9 cellular contexts compared by ENCODE assay signal in genomic region chr16:7268182-7268581, GRCh38.
DNase-seq lines count a peak whose midpoint lies in the region; ATAC-seq and TF ChIP-seq lines count a peak whose summit lies in the region.
"Had no signal": no experiment of that assay in that cellular context is flagged by ENCODE, and none has a peak within 500 bp of the region (broad histone marks: within the 10 kb centered on the region; RNA-seq: fewer than 3 reads in every experiment).

No MANE protein-coding gene starts in this region.

- intact Hi-C loops in activated T-helper 1 cell treated with anti-CD3 and anti-CD28 coated beads, Interleukin-12 subunit alpha, Interleukin-12 subunit beta, Interleukin-2, Interleukin-4 antibody, amounts not matched to agents 30 ng/mL and 10 ng/mL and 1 ng/mL, durations not matched to agents 14 hours and 24 hours and 36 hours (cut with micrococcal nuclease): no loop called here

- no peak for ATAC-seq in activated CD8-positive, alpha-beta memory T cell treated with anti-CD3 and anti-CD28 coated beads, Interleukin-2, amount 10 ng/mL, durations not matched to agents 7 days and 5 days

- H3K4me3 Mint-ChIP-seq in neural crest cell: no peak overlapping the region
- H3K4me3 Mint-ChIP-seq in activated T-helper 1 cell treated with anti-CD3 and anti-CD28 coated beads, Interleukin-12 subunit alpha, Interleukin-12 subunit beta, Interleukin-2, Interleukin-4 antibody, amounts not matched to agents 30 ng/mL and 10 ng/mL and 1 ng/mL, durations not matched to agents 14 hours and 24 hours and 36 hours: no peak overlapping the region
- H3K4me3 Mint-ChIP-seq in activated CD8-positive, alpha-beta memory T cell treated with anti-CD3 and anti-CD28 coated beads, Interleukin-2, amount 10 ng/mL, durations not matched to agents 7 days and 5 days: no peak overlapping the region
- H3K4me3 Mint-ChIP-seq: naive B cell had no signal

- peaks cover 7% of the 10 kb centered on the region for H3K27me3 Mint-ChIP-seq in neural crest cell (ENCODE audit: low read depth)
- no peaks in the 10 kb centered on the region for H3K27me3 Mint-ChIP-seq in activated T-helper 1 cell treated with anti-CD3 and anti-CD28 coated beads, Interleukin-12 subunit alpha, Interleukin-12 subunit beta, Interleukin-2, Interleukin-4 antibody, amounts not matched to agents 30 ng/mL and 10 ng/mL and 1 ng/mL, durations not matched to agents 14 hours and 24 hours and 36 hours (ENCODE audit: insufficient read depth)
- H3K27me3 Mint-ChIP-seq in activated CD8-positive, alpha-beta memory T cell treated with anti-CD3 and anti-CD28 coated beads, Interleukin-2, amount 10 ng/mL, durations not matched to agents 7 days and 5 days: no peaks in the 10 kb centered on the region

- peak; percentile 80 for TF ChIP-seq CTCF in neural crest cell (conservative IDR thresholded peaks at IDR 0.05)

- DNase-seq in NOMO-1 treated with DMSO at 0.1 percent for 48 hours (lab: John Stamatoyannopoulos, UW; ENCODE audit: unreplicated experiment): peak; percentile 7
- DNase-seq in NOMO-1 treated with dmso at 0.1 percent for 144 hours (lab: John Stamatoyannopoulos, UW; ENCODE audit: unreplicated experiment): no peak
- DNase-seq in NCI-H2196 treated with DMSO at 0.1 percent for 48 hours (lab: John Stamatoyannopoulos, UW; ENCODE audit: unreplicated experiment): peak; percentile 8
- peak; percentile 59 for DNase-seq in ecto neural progenitor cell (ENCODE audit: low spot score)
- DNase-seq in neural crest cell (ENCODE audit: low read depth, low spot score): peak; percentile 67
- DNase-seq in activated T-helper 1 cell treated with anti-CD3 and anti-CD28 coated beads, Interleukin-12 subunit alpha, Interleukin-12 subunit beta, Interleukin-2, Interleukin-4 antibody, amounts not matched to agents 30 ng/mL and 10 ng/mL and 1 ng/mL, durations not matched to agents 14 hours and 24 hours and 36 hours (ENCODE audit: low spot score): no peak
- no peak for DNase-seq in activated CD8-positive, alpha-beta memory T cell treated with anti-CD3 and anti-CD28 coated beads, Interleukin-2, amount 10 ng/mL, durations not matched to agents 7 days and 5 days
- DNase-seq in occipital lobe (lab: John Stamatoyannopoulos, UW): no peak
- DNase-seq: naive B cell had no signal

- no peak overlapping the region for H3K27ac Mint-ChIP-seq in neural crest cell (ENCODE audit: unreplicated experiment)
- no peak overlapping the region for H3K27ac Mint-ChIP-seq in activated T-helper 1 cell treated with anti-CD3 and anti-CD28 coated beads, Interleukin-12 subunit alpha, Interleukin-12 subunit beta, Interleukin-2, Interleukin-4 antibody, amounts not matched to agents 30 ng/mL and 10 ng/mL and 1 ng/mL, durations not matched to agents 14 hours and 24 hours and 36 hours
- no peak overlapping the region for H3K27ac Mint-ChIP-seq in activated CD8-positive, alpha-beta memory T cell treated with anti-CD3 and anti-CD28 coated beads, Interleukin-2, amount 10 ng/mL, durations not matched to agents 7 days and 5 days
- H3K27ac Mint-ChIP-seq: naive B cell had no signal

- H3K9me3 Mint-ChIP-seq in neural crest cell: no peaks in the 10 kb centered on the region
- H3K9me3 Mint-ChIP-seq in activated T-helper 1 cell treated with anti-CD3 and anti-CD28 coated beads, Interleukin-12 subunit alpha, Interleukin-12 subunit beta, Interleukin-2, Interleukin-4 antibody, amounts not matched to agents 30 ng/mL and 10 ng/mL and 1 ng/mL, durations not matched to agents 14 hours and 24 hours and 36 hours: peaks cover 7% of the 10 kb centered on the region
- H3K9me3 Mint-ChIP-seq in activated CD8-positive, alpha-beta memory T cell treated with anti-CD3 and anti-CD28 coated beads, Interleukin-2, amount 10 ng/mL, durations not matched to agents 7 days and 5 days (ENCODE audit: low read depth): peaks cover 8% of the 10 kb centered on the region

- H3K4me1 Mint-ChIP-seq in neural crest cell: no peaks in the 10 kb centered on the region
- no peaks in the 10 kb centered on the region for H3K4me1 Mint-ChIP-seq in activated T-helper 1 cell treated with anti-CD3 and anti-CD28 coated beads, Interleukin-12 subunit alpha, Interleukin-12 subunit beta, Interleukin-2, Interleukin-4 antibody, amounts not matched to agents 30 ng/mL and 10 ng/mL and 1 ng/mL, durations not matched to agents 14 hours and 24 hours and 36 hours (ENCODE audit: low read depth)
- no peaks in the 10 kb centered on the region for H3K4me1 Mint-ChIP-seq in activated CD8-positive, alpha-beta memory T cell treated with anti-CD3 and anti-CD28 coated beads, Interleukin-2, amount 10 ng/mL, durations not matched to agents 7 days and 5 days
- H3K4me1 Mint-ChIP-seq: naive B cell had no signal

- H3K36me3 Mint-ChIP-seq in neural crest cell (ENCODE audit: low read depth): no peaks in the 10 kb centered on the region
- H3K36me3 Mint-ChIP-seq in activated T-helper 1 cell treated with anti-CD3 and anti-CD28 coated beads, Interleukin-12 subunit alpha, Interleukin-12 subunit beta, Interleukin-2, Interleukin-4 antibody, amounts not matched to agents 30 ng/mL and 10 ng/mL and 1 ng/mL, durations not matched to agents 14 hours and 24 hours and 36 hours (ENCODE audit: low read depth): no peaks in the 10 kb centered on the region
- H3K36me3 Mint-ChIP-seq in activated CD8-positive, alpha-beta memory T cell treated with anti-CD3 and anti-CD28 coated beads, Interleukin-2, amount 10 ng/mL, durations not matched to agents 7 days and 5 days: no peaks in the 10 kb centered on the region
- H3K36me3 Mint-ChIP-seq: naive B cell had no signal

- CTCF ChIA-PET in activated CD8-positive, alpha-beta memory T cell treated with anti-CD3 and anti-CD28 coated beads, Interleukin-2, amount 10 ng/mL, durations not matched to agents 7 days and 5 days (lab: Charles Lee): no interaction called here

Comparison
In these comparisons a context has a peak if more than half of its experiments do, and no peak if none do; other contexts are left out.
1. DNase-seq: peak in NOMO-1 treated with DMSO at 0.1 percent for 48 hours (single experiment), NCI-H2196 treated with DMSO at 0.1 percent for 48 hours (single experiment), ecto neural progenitor cell (single experiment) and neural crest cell (single experiment); none in NOMO-1 treated with dmso at 0.1 percent for 144 hours (single experiment), activated T-helper 1 cell treated with anti-CD3 and anti-CD28 coated beads, Interleukin-12 subunit alpha, Interleukin-12 subunit beta, Interleukin-2, Interleukin-4 antibody, amounts not matched to agents 30 ng/mL and 10 ng/mL and 1 ng/mL, durations not matched to agents 14 hours and 24 hours and 36 hours (single experiment), activated CD8-positive, alpha-beta memory T cell treated with anti-CD3 and anti-CD28 coated beads, Interleukin-2, amount 10 ng/mL, durations not matched to agents 7 days and 5 days (single experiment) and occipital lobe (single experiment).